ENCODE assay signal across 8 cellular contexts in genomic region chr13:114130708-114131580, GRCh38. TPM values are rescaled to one million over a fixed set of nuclear protein-coding genes. Genes with fewer than 3 reads are reported as not detected.
DNase-seq lines count a peak whose midpoint lies in the region; ATAC-seq, FAIRE-seq and TF ChIP-seq lines count a peak whose summit lies in the region.

No MANE protein-coding gene starts in this region.

- CTCF ChIA-PET in A549 (lab: Yijun Ruan, JAX) = interaction anchor here (1.1 kb wide), 1 partner anchor 14 kb away, joined by 4 read pairs; no protein-coding TSS in a partner anchor

- H3K9me3 Mint-ChIP-seq in stimulated activated naive CD8-positive, alpha-beta T cell treated with anti-CD3 and anti-CD28 coated beads, Interleukin-15, Interleukin-2, amounts not matched to agents 100 ng/mL and 50 ng/mL, for 24 hours = no peaks in the 10 kb centered on the region

- no peak for FAIRE-seq in A549 (lab: Jason Lieb, UNC)

- H3K4me1 ChIP-seq in A549 = 0 out of 3 replicates have a peak, but pooled peaks cover 6% of the 10 kb centered on the region
- H3K4me1 ChIP-seq in duodenal mucosa (ENCODE audit: control insufficient read depth in 1 of 2, insufficient read depth in 2 of 2, low read length in 2 of 2) = peaks cover 29 to 57% of the 10 kb centered on the region in 2 donors
- H3K4me1 ChIP-seq in lung (ENCODE audit: control insufficient read depth in 2 of 2, insufficient read depth in 2 of 2, low read length in 2 of 2) = peaks cover 13 to 28% of the 10 kb centered on the region in 2 donors

- peak overlapping the region; percentile 48 to 80 for H3K9ac ChIP-seq in duodenal mucosa (ENCODE audit: low read depth in 1 of 2, low read length in 2 of 2)

- H3K4me3 ChIP-seq in A549 (peak overlapping the region; percentile 94), duodenal mucosa (ENCODE audit: low read depth in 1 of 2, low read length in 2 of 2) (peak overlapping the region; percentile 75 to 84), lung (peak overlapping the region; percentile 74)

- peak overlapping the region; percentile 94 for H3K27ac Mint-ChIP-seq in stimulated activated naive CD8-positive, alpha-beta T cell treated with anti-CD3 and anti-CD28 coated beads, Interleukin-15, Interleukin-2, amounts not matched to agents 100 ng/mL and 50 ng/mL, for 24 hours

- H3K4me3 Mint-ChIP-seq in stimulated activated naive CD8-positive, alpha-beta T cell treated with anti-CD3 and anti-CD28 coated beads, Interleukin-15, Interleukin-2, amounts not matched to agents 100 ng/mL and 50 ng/mL, for 24 hours = peak overlapping the region; percentile 100

- no peak for TF ChIP-seq RAD21 in A549 (conservative IDR thresholded peaks at IDR 0.05 in 1 of 2, IDR thresholded peaks at IDR 0.05 in 1 of 2)

- POLR2A ChIA-PET in A549 (lab: Yijun Ruan, JAX) = interaction anchor here (1.1 kb wide), 1 partner anchor 66 kb away, joined by 5 read pairs; no protein-coding TSS in a partner anchor

- TF ChIP-seq EP300 in A549 (IDR thresholded peaks at IDR 0.05) = no peak

- ATAC-seq in A549 = peak; percentile 14 to 32; a peak in 3 of 6 replicates
- no peak for ATAC-seq in GM18505 (IDR thresholded peaks at IDR 0.05; ENCODE audit: unreplicated experiment)
- ATAC-seq in lung (ENCODE audit: insufficient read depth, low FRiP score) = peak; percentile 56
- ATAC-seq in HG03280 (IDR thresholded peaks at IDR 0.05; ENCODE audit: unreplicated experiment) = no peak

- H3K36me3 Mint-ChIP-seq in stimulated activated naive CD8-positive, alpha-beta T cell treated with anti-CD3 and anti-CD28 coated beads, Interleukin-15, Interleukin-2, amounts not matched to agents 100 ng/mL and 50 ng/mL, for 24 hours (ENCODE audit: low read depth) = peaks cover 9% of the 10 kb centered on the region

- DNase-seq in A549 (ENCODE audit: low read depth in 1 of 2, low spot score in 1 of 2) (peak; percentile 18 to 23), NCI-H187 (lab: John Stamatoyannopoulos, UW) (peak; percentile 70 to 85), lung (ENCODE audit: low spot score) (no peak)
- peak; percentile 58 for DNase-seq in activated CD4-positive, CD25-positive, alpha-beta regulatory T cell treated with anti-CD3 and anti-CD28 coated beads, Interleukin-2, amount 50 U/mL, for 72 hours

- no peaks in the 10 kb centered on the region for H3K27me3 Mint-ChIP-seq in stimulated activated naive CD8-positive, alpha-beta T cell treated with anti-CD3 and anti-CD28 coated beads, Interleukin-15, Interleukin-2, amounts not matched to agents 100 ng/mL and 50 ng/mL, for 24 hours

- H3K27me3 ChIP-seq in duodenal mucosa (ENCODE audit: control insufficient read depth in 1 of 2, insufficient read depth in 2 of 2, low read length in 2 of 2) (no peaks in the 10 kb centered on the region), lung (ENCODE audit: control insufficient read depth, insufficient read depth) (no peaks in the 10 kb centered on the region)

- TF ChIP-seq CTCF in A549 (IDR thresholded peaks at IDR 0.05) = no peak
- no peak for TF ChIP-seq CTCF in lung (IDR thresholded peaks at IDR 0.05; ENCODE audit: control extremely low read depth, extremely low read depth)

- TF ChIP-seq POLR2A in A549 (IDR thresholded peaks at IDR 0.05; ENCODE audit: low read length) (no peak), GM18505 (IDR thresholded peaks at IDR 0.05; ENCODE audit: borderline replicate concordance, extremely low read depth, insufficient read depth, insufficient read length) (peak; percentile 50)

- H3K36me3 ChIP-seq in duodenal mucosa (ENCODE audit: control insufficient read depth in 1 of 2, insufficient read depth in 2 of 2, low read length in 2 of 2) (no peaks in the 10 kb centered on the region), lung (ENCODE audit: control insufficient read depth in 2 of 2, insufficient read depth in 2 of 2, low read length in 2 of 2) (no peaks in the 10 kb centered on the region)

- 55% methylated on average over 30 of the region's 35 CpGs for WGBS in A549 (ENCODE audit: missing lambda C conversion rate)
- WGBS in lung, 2 donors = 3 to 4% methylated on average over 34 to 35 of the region's 35 CpGs

- no peaks in the 10 kb centered on the region for H3K9me3 ChIP-seq in A549
- no peaks in the 10 kb centered on the region for H3K9me3 ChIP-seq in duodenal mucosa (ENCODE audit: control insufficient read depth in 1 of 2, low read length in 2 of 2)
- no peaks in the 10 kb centered on the region for H3K9me3 ChIP-seq in lung (ENCODE audit: control insufficient read depth in 2 of 2, insufficient read depth in 1 of 2, low read length in 1 of 2)

- H3K27ac ChIP-seq in A549 = peak overlapping the region in 1 of 2 experiments; percentile 88; a peak in 4 of 6 replicates
- H3K27ac ChIP-seq in duodenal mucosa (ENCODE audit: low read depth, low read length) = peak overlapping the region; percentile 86
- peak overlapping the region; percentile 47 to 93 for H3K27ac ChIP-seq in lung (ENCODE audit: low read depth in 1 of 2, low read length in 1 of 2)

- H3K4me1 Mint-ChIP-seq in stimulated activated naive CD8-positive, alpha-beta T cell treated with anti-CD3 and anti-CD28 coated beads, Interleukin-15, Interleukin-2, amounts not matched to agents 100 ng/mL and 50 ng/mL, for 24 hours (ENCODE audit: low read depth) = peaks cover 66% of the 10 kb centered on the region

- peak overlapping the region; percentile 90 for H3K4me2 ChIP-seq in A549

TF ChIP-seq in A549, 52 proteins besides CTCF, POLR2A, EP300 and RAD21:
- TF ChIP-seq CBX2 (IDR thresholded peaks at IDR 0.05; ENCODE audit: borderline replicate concordance, low read depth) (no peak), RCOR1 (IDR thresholded peaks at IDR 0.05; ENCODE audit: low read depth, low read length) (no peak), NPAS2 (CRISPR knock-in tag; IDR thresholded peaks at IDR 0.05; ENCODE audit: borderline replicate concordance) (no peak), CBX8 (IDR thresholded peaks at IDR 0.05) (no peak), TP53 (CRISPR knock-in tag; IDR thresholded peaks at IDR 0.05) (no peak), JUNB (IDR thresholded peaks at IDR 0.05) (no peak)

RNA-seq across cellular contexts. Expression of gene RASA3, which starts 1.5 kb away (rescaled TPM):
- polyA plus RNA-seq in A549 (2011; rRNA removed) (4.3 TPM in 2 replicates), A549 (2017; fragmentation: RNase III; extraction: RNeasy Plus Mini Kit Qiagen cat#74134 plus additional on column Dnase treatment) (6.6 to 7.6 TPM (median 6.7 TPM) in 3 replicates), lung (10 to 100 TPM in 1 of 2 donors, 1 to 10 TPM in 1; 7.4 to 15.9 TPM)
- 5.9 and 7.2 TPM in 2 replicates for polyA plus RNA-seq in A549 (2012; cell fraction: cytosol; rRNA removed)
- 9.6 and 9.8 TPM in 2 replicates for polyA plus RNA-seq in A549 (2012; cell fraction: nucleus; rRNA removed)
- polyA minus RNA-seq in A549 (2011; rRNA and poly(A)+ RNA removed) = 3.5 and 3.9 TPM in 2 replicates
- total RNA-seq in lung = 10 to 100 TPM; 16.4 to 22.8 TPM

RNA-seq across cellular contexts. Expression of gene CFAP97D2, which starts 48.1 kb away (rescaled TPM):
- polyA plus RNA-seq in A549 (2011; rRNA removed) = not detected in 2 replicates
- polyA plus RNA-seq in A549 (2012; cell fraction: cytosol; rRNA removed) = not detected in 2 replicates
- polyA plus RNA-seq in A549 (2012; cell fraction: nucleus; rRNA removed) = not detected in 2 replicates
- polyA plus RNA-seq in A549 (2017; fragmentation: RNase III; extraction: RNeasy Plus Mini Kit Qiagen cat#74134 plus additional on column Dnase treatment) = not detected in 3 replicates
- polyA minus RNA-seq in A549 (2011; rRNA and poly(A)+ RNA removed) = not detected in 2 replicates
- total RNA-seq in lung = 1 to 10 TPM; 1.3 to 3.7 TPM
- polyA plus RNA-seq in lung = 1 to 10 TPM; 1.4 to 1.6 TPM

Comparison
In these comparisons a context has a peak if more than half of its experiments do, and no peak if none do; other contexts are left out.
1. ATAC-seq: peak in A549 (2 of 2) and lung (single experiment); none in GM18505 (single experiment) and HG03280 (single experiment).
2. Peak in every context shown above with its lines, with median percentiles within 50 percentile points of each other: H3K4me3 ChIP-seq.